Comparison of ENCODE assay signal across 7 cellular contexts in genomic region chr17:20591040-20591439, GRCh38. TPM values are rescaled to one million over a fixed set of nuclear protein-coding genes. Genes with fewer than 3 reads are reported as not detected.
"Had no signal": no experiment of that assay in that cellular context is flagged by ENCODE, and none has a peak within 500 bp of the region (broad histone marks: within the 10 kb centered on the region; RNA-seq: fewer than 3 reads in every experiment).

No MANE protein-coding gene starts in this region.

RNA-seq across cellular contexts. Expression of gene CDRT15L2, which starts 11.5 kb away (rescaled TPM):
- total RNA-seq: GM23248, GM23338, H1, H4, H7, H9, HFFc6 had no signal
- polyA plus RNA-seq: GM23248, GM23338, H1 had no signal
